25 cellular contexts compared by ENCODE assay signal in the genomic region with DNA sequence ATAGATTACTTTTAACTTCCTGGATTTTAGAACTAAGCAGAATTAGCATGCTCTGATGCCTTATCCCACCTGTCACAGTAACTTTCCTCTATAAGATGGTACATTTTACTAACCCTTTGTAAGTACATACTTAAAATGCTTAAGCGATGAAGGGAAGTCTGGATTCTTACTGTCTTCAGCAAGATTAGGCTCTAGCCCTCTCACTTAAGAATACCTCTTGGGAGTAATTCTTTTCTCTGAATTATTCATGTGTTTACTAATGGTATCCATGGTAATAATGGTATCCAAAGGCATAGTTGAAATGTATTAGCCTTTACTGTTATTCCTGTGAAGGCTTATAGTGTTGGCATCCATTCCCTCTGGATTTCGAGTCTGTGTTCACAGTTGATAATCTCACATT.
"Had no signal": no experiment of that assay in that cellular context is flagged by ENCODE, and none has a peak within 500 bp of the region (broad histone marks: within the 10 kb centered on the region; RNA-seq: fewer than 3 reads in every experiment).

No MANE protein-coding gene starts in this region.

- H3K27me3 Mint-ChIP-seq: activated naive CD4-positive, alpha-beta T cell treated with anti-CD3 and anti-CD28 coated beads, Interleukin-2, amount 10 ng/mL, durations not matched to agents 7 days and 5 days; central memory CD8-positive, alpha-beta T cell; T-cell had no signal

- H3K4me3 ChIP-seq: K562 had no signal

- H3K4me3 Mint-ChIP-seq: activated B cell treated with CpG ODN at 0.5 μM for 24 hours; activated CD4-positive, alpha-beta memory T cell treated with anti-CD3 and anti-CD28 coated beads for 36 hours; activated CD4-positive, alpha-beta T cell treated with anti-CD3 and anti-CD28 coated beads, Interleukin-2, amount 10 ng/mL, durations not matched to agents 24 days and 14 days; activated naive CD4-positive, alpha-beta T cell treated with anti-CD3 and anti-CD28 coated beads, Interleukin-2, amount 10 ng/mL, durations not matched to agents 7 days and 5 days; activated naive CD8-positive, alpha-beta T cell treated with anti-CD3 and anti-CD28 coated beads for 36 hours; activated T-cell treated with anti-CD3 and anti-CD28 coated beads, Interleukin-2, amount 50 U/mL, for 4 hours; central memory CD8-positive, alpha-beta T cell; T-cell had no signal

- H3K9me3 Mint-ChIP-seq: activated B cell treated with CpG ODN at 0.5 μM for 24 hours; activated CD4-positive, alpha-beta memory T cell treated with anti-CD3 and anti-CD28 coated beads for 36 hours; activated naive CD4-positive, alpha-beta T cell treated with anti-CD3 and anti-CD28 coated beads, Interleukin-2, amount 10 ng/mL, durations not matched to agents 7 days and 5 days; activated naive CD8-positive, alpha-beta T cell treated with anti-CD3 and anti-CD28 coated beads for 36 hours; activated T-cell treated with anti-CD3 and anti-CD28 coated beads, Interleukin-2, amount 50 U/mL, for 4 hours; central memory CD8-positive, alpha-beta T cell; T-cell had no signal

- H3K36me3 Mint-ChIP-seq: activated CD4-positive, alpha-beta memory T cell treated with anti-CD3 and anti-CD28 coated beads for 36 hours; activated naive CD4-positive, alpha-beta T cell treated with anti-CD3 and anti-CD28 coated beads, Interleukin-2, amount 10 ng/mL, durations not matched to agents 7 days and 5 days; activated naive CD8-positive, alpha-beta T cell treated with anti-CD3 and anti-CD28 coated beads for 36 hours; T-cell had no signal

- DNase-seq: activated B cell treated with CpG ODN at 0.5 μM for 24 hours; activated CD4-positive, alpha-beta memory T cell treated with anti-CD3 and anti-CD28 coated beads for 36 hours; activated CD4-positive, alpha-beta T cell treated with anti-CD3 and anti-CD28 coated beads for 1 hour; activated CD4-positive, alpha-beta T cell treated with anti-CD3 and anti-CD28 coated beads, Interleukin-2, amount 10 ng/mL, durations not matched to agents 24 days and 14 days; activated CD8-positive, alpha-beta memory T cell treated with anti-CD3 and anti-CD28 coated beads for 24 hours; activated gamma-delta T cell; activated naive CD4-positive, alpha-beta T cell treated with anti-CD3 and anti-CD28 coated beads, Interleukin-2, amount 10 ng/mL, durations not matched to agents 7 days and 5 days; activated naive CD8-positive, alpha-beta T cell treated with anti-CD3 and anti-CD28 coated beads for 36 hours; activated T-cell treated with anti-CD3 and anti-CD28 coated beads, Interleukin-2, amount 50 U/mL, for 4 hours; anterior cingulate cortex; Karpas-422; MM.1S; NCI-H1105 treated with DMSO at 0.1 percent for 48 hours; NCI-H1436 treated with DMSO at 0.1 percent for 48 hours; NCI-H187 treated with DMSO at 0.1 percent for 48 hours; NCI-H2171; NCI-H2227 treated with DMSO at 0.1 percent for 48 hours; NCI-H526 treated with DMSO at 0.1 percent for 48 hours; NCI-H82; SIG-M5; T-cell; T-helper 2 cell; T1000 had no signal

- H3K27ac Mint-ChIP-seq: activated B cell treated with CpG ODN at 0.5 μM for 24 hours; activated CD4-positive, alpha-beta memory T cell treated with anti-CD3 and anti-CD28 coated beads for 36 hours; activated CD4-positive, alpha-beta T cell treated with anti-CD3 and anti-CD28 coated beads, Interleukin-2, amount 10 ng/mL, durations not matched to agents 24 days and 14 days; activated naive CD4-positive, alpha-beta T cell treated with anti-CD3 and anti-CD28 coated beads, Interleukin-2, amount 10 ng/mL, durations not matched to agents 7 days and 5 days; activated naive CD8-positive, alpha-beta T cell treated with anti-CD3 and anti-CD28 coated beads for 36 hours; T-cell had no signal

- ATAC-seq: activated T-cell treated with anti-CD3 and anti-CD28 coated beads, Interleukin-2, amount 50 U/mL, for 4 hours; K562; T-cell had no signal
